4 cellular contexts compared by ENCODE assay signal in the genomic region with DNA sequence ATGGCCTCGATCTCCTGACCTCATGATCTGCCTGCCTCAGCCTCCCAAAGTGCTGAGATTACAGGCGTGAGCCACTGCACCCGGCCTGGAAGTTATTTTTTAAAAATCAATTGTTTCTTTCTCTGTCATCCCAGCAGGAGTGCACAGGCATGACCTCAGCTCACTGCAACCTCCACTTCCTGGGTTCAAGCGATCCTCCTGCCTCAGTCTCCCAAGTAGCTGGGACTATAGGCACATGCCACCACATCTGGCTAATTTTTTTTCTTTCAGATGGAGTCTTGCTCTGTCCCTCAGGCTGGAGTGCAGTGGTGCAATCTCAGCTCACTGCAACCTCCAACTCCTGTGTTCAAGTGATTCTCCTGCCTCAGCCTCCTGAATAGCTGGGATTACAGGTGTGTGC. TPM values are rescaled to one million over a fixed set of nuclear protein-coding genes. Genes with fewer than 3 reads are reported as not detected.
"Had no signal": no experiment of that assay in that cellular context is flagged by ENCODE, and none has a peak within 500 bp of the region (broad histone marks: within the 10 kb centered on the region; RNA-seq: fewer than 3 reads in every experiment).

No MANE protein-coding gene starts in this region.

RNA-seq across cellular contexts. Expression of gene ZG16, which starts 9.1 kb away (rescaled TPM):
- total RNA-seq: LHCN-M2, M059J, MCF 10A, NCI-H460 had no signal
